14 cellular contexts compared by ENCODE assay signal in genomic region chr4:147772056-147772455, GRCh38. TPM values are rescaled to one million over a fixed set of nuclear protein-coding genes. Genes with fewer than 3 reads are reported as not detected.
DNase-seq lines count a peak whose midpoint lies in the region; ATAC-seq, FAIRE-seq and TF ChIP-seq lines count a peak whose summit lies in the region.
"Had no signal": no experiment of that assay in that cellular context is flagged by ENCODE, and none has a peak within 500 bp of the region (broad histone marks: within the 10 kb centered on the region; RNA-seq: fewer than 3 reads in every experiment).

No MANE protein-coding gene starts in this region.

- TSS peak; percentile 91 for BruUV-seq in endothelial cell of umbilical vein (replicated peaks; lab: Mats Ljungman, UMichigan)

- H4K20me1 ChIP-seq in endothelial cell of umbilical vein (replicated peaks; ENCODE audit: control insufficient read depth, extremely low read depth, insufficient read depth, low read length): no peaks in the 10 kb centered on the region

- TF ChIP-seq POLR2A in endothelial cell of umbilical vein (IDR thresholded peaks at IDR 0.05; ENCODE audit: low read depth, low read length): no peak

- ATAC-seq in mucosa of descending colon (peak; percentile 41), HG02884 (IDR thresholded peaks at IDR 0.05; ENCODE audit: unreplicated experiment) (no peak)

- H2AFZ ChIP-seq in endothelial cell of umbilical vein (ENCODE audit: low read depth, low read length): no peak overlapping the region

- no peak for TF ChIP-seq CTCF in endothelial cell of umbilical vein (IDR thresholded peaks at IDR 0.05; ENCODE audit: extremely low read depth in 1 of 2, insufficient read depth in 1 of 2, low read depth in 1 of 2, low read length in 2 of 2)
- TF ChIP-seq CTCF in mucosa of descending colon (IDR thresholded peaks at IDR 0.05): no peak
- no peak for TF ChIP-seq CTCF in GM10248 (IDR thresholded peaks at IDR 0.05; ENCODE audit: control extremely low read depth, extremely low read depth, low read depth, missing control alignments)

- DNase-seq in DMS53 (lab: John Stamatoyannopoulos, UW) (peak; percentile 48), DMS53 treated with DMSO at 0.1 percent for 48 hours (lab: John Stamatoyannopoulos, UW; ENCODE audit: unreplicated experiment) (no peak), endothelial cell of umbilical vein (ENCODE audit: low read depth, low spot score) (no peak), mucosa of descending colon (no peak), NCI-H2196 (lab: John Stamatoyannopoulos, UW; ENCODE audit: unreplicated experiment) (no peak), GM10248 (ENCODE audit: extremely low spot score) (no peak)
- DNase-seq: 8988T; activated naive CD4-positive, alpha-beta T cell treated with Interleukin-2 at 50 U/mL for 16 hours; erythroblast; NCI-H2107; right lobe of liver had no signal

- H3K79me2 ChIP-seq in endothelial cell of umbilical vein (ENCODE audit: control insufficient read depth, insufficient read depth, low read length): peaks cover 51% of the 10 kb centered on the region

- CTCF ChIA-PET in endothelial cell of umbilical vein (lab: Charles Lee) (interaction anchor here (1.0 to 5.1 kb wide), 7 partner anchors 8 to 94 kb away, joined by 3 to 59 read pairs (median 6); partner anchors contain the start of genes ARHGAP10 and PRMT9), GM10248 (lab: Yijun Ruan, JAX) (interaction anchor here (1.7 to 2.8 kb wide), 4 partner anchors 9 to 94 kb away, joined by 4 to 17 read pairs (median 10); no protein-coding TSS in a partner anchor)

- WGBS in thymus: 93% methylated on average over 8 of the region's 8 CpGs

- H3K27me3 ChIP-seq in endothelial cell of umbilical vein (ENCODE audit: control insufficient read depth in 2 of 2, insufficient read depth in 2 of 2, low read length in 2 of 2) (no peaks in the 10 kb centered on the region), thymus (ENCODE audit: control insufficient read depth, insufficient read depth) (no peaks in the 10 kb centered on the region)
- H3K27me3 ChIP-seq: MG63, right lobe of liver had no signal

- peak overlapping the region; percentile 93 for H3K9ac ChIP-seq in endothelial cell of umbilical vein (replicated peaks; ENCODE audit: extremely low read depth, insufficient read depth, low read length)

- H3K36me3 ChIP-seq in endothelial cell of umbilical vein (ENCODE audit: control insufficient read depth in 2 of 2, extremely low read depth in 1 of 2, insufficient read depth in 2 of 2, low read length in 2 of 2) (no peaks in the 10 kb centered on the region), mucosa of descending colon (ENCODE audit: low read depth) (no peaks in the 10 kb centered on the region), thymus (ENCODE audit: control insufficient read depth, insufficient read depth) (no peaks in the 10 kb centered on the region)
- H3K36me3 ChIP-seq: MG63, right lobe of liver had no signal

- dilution Hi-C loops in endothelial cell of umbilical vein (cut with MboI; ENCODE audit: extremely low pct_ligation_motif_present, low sequenced_read_pairs): no loop called here

- no peak for FAIRE-seq in endothelial cell of umbilical vein (lab: Jason Lieb, UNC)

- peaks cover 74% of the 10 kb centered on the region for H3K4me1 ChIP-seq in endothelial cell of umbilical vein (ENCODE audit: control insufficient read depth, extremely low read depth, insufficient read depth, low read length)
- H3K4me1 ChIP-seq in mucosa of descending colon (ENCODE audit: low read depth): peaks cover 8% of the 10 kb centered on the region
- H3K4me1 ChIP-seq in thymus (ENCODE audit: control insufficient read depth, insufficient read depth, low read length): no peaks in the 10 kb centered on the region
- H3K4me1 ChIP-seq: right lobe of liver had no signal

- H3K27ac ChIP-seq in endothelial cell of umbilical vein (ENCODE audit: insufficient read depth, low read depth, low read length): peak overlapping the region; percentile 99
- peak overlapping the region; percentile 18 for H3K27ac ChIP-seq in thymus (ENCODE audit: low read depth)
- H3K27ac ChIP-seq: right lobe of liver had no signal

- no peak overlapping the region for H3K4me3 ChIP-seq in endothelial cell of umbilical vein (replicated peaks in 1 of 3; ENCODE audit: insufficient read depth in 1 of 3, low read depth in 1 of 3, low read length in 3 of 3)
- H3K4me3 ChIP-seq in mucosa of descending colon: no peak overlapping the region
- no peak overlapping the region for H3K4me3 ChIP-seq in thymus (ENCODE audit: low read length)
- H3K4me3 ChIP-seq: MG63, right lobe of liver had no signal

- H3K9me1 ChIP-seq in endothelial cell of umbilical vein (replicated peaks; ENCODE audit: control insufficient read depth, extremely low read depth, insufficient read depth, low read length): no peaks in the 10 kb centered on the region

- POLR2A ChIA-PET in endothelial cell of umbilical vein (lab: Charles Lee) (interaction anchor here (0.9 to 1.8 kb wide), 3 partner anchors 38 to 94 kb away, joined by 3 to 8 read pairs (median 3); partner anchors contain the start of gene ARHGAP10), GM10248 (lab: Yijun Ruan, JAX) (interaction anchor here (0.6 kb wide), 1 partner anchor 15 kb away, joined by 3 read pairs; no protein-coding TSS in a partner anchor)

- H3K4me2 ChIP-seq in endothelial cell of umbilical vein (ENCODE audit: insufficient read depth, low read length): peak overlapping the region; percentile 80

- intact Hi-C loops in endothelial cell of umbilical vein (cut with micrococcal nuclease) (loop anchor here (1.0 to 10.0 kb wide), 6 partner anchors 36 to 673 kb away; partner anchors contain the start of genes ARHGAP10 and NR3C2), mucosa of descending colon (cut with DNase I, micrococcal nuclease) (no loop called here)

- no peaks in the 10 kb centered on the region for H3K9me3 ChIP-seq in endothelial cell of umbilical vein (replicated peaks; ENCODE audit: control insufficient read depth, insufficient read depth, low read length)
- no peaks in the 10 kb centered on the region for H3K9me3 ChIP-seq in mucosa of descending colon
- no peaks in the 10 kb centered on the region for H3K9me3 ChIP-seq in thymus (ENCODE audit: control insufficient read depth)
- H3K9me3 ChIP-seq: MG63, right lobe of liver had no signal

TF ChIP-seq in endothelial cell of umbilical vein, 7 proteins besides CTCF, POLR2A, EP300 and RAD21:
- TF ChIP-seq GATA2 (IDR thresholded peaks at IDR 0.05; ENCODE audit: insufficient read depth, insufficient read length, low read depth, low read length): no peak
- no peak for TF ChIP-seq FOS (IDR thresholded peaks at IDR 0.05; ENCODE audit: borderline replicate concordance, insufficient read depth, low read length)
- TF ChIP-seq JUN (IDR thresholded peaks at IDR 0.05; ENCODE audit: borderline replicate concordance, insufficient read depth, insufficient read length, low read depth): no peak
- TF ChIP-seq MAX (IDR thresholded peaks at IDR 0.05; ENCODE audit: insufficient read depth, insufficient read length): no peak
- no peak for TF ChIP-seq POLR2AphosphoS5 (IDR thresholded peaks at IDR 0.05; ENCODE audit: insufficient read depth, low read depth, low read length)
- no peak for TF ChIP-seq MYC (IDR thresholded peaks at IDR 0.05; ENCODE audit: low read depth, low read length)
- no peak for TF ChIP-seq EZH2 (IDR thresholded peaks at IDR 0.05; ENCODE audit: borderline replicate concordance, low read depth, low read length, severe bottlenecking)

RNA-seq across cellular contexts. Expression of gene ARHGAP10, which starts 40.2 kb away (rescaled TPM):
- total RNA-seq in endothelial cell of umbilical vein: 36.7 and 39.1 TPM in 2 replicates
- 20.0 and 20.4 TPM in 2 replicates for polyA plus RNA-seq in endothelial cell of umbilical vein
- polyA plus RNA-seq in endothelial cell of umbilical vein (2011; cell fraction: cytosol; rRNA removed): 18.9 and 19.1 TPM in 2 replicates
- polyA plus RNA-seq in endothelial cell of umbilical vein (2011; cell fraction: nucleus; rRNA removed): 28.8 and 32.2 TPM in 2 replicates
- 15.7 and 17.2 TPM in 2 replicates for polyA plus RNA-seq in endothelial cell of umbilical vein (2012)
- 36.7 and 37.1 TPM in 2 replicates for polyA minus RNA-seq in endothelial cell of umbilical vein
- 4.8 TPM for polyA minus RNA-seq in endothelial cell of umbilical vein (2011; cell fraction: cytosol; rRNA and poly(A)+ RNA removed)
- polyA minus RNA-seq in endothelial cell of umbilical vein (2011; cell fraction: nucleus; rRNA and poly(A)+ RNA removed): 94.0 and 110 TPM in 2 replicates
- total RNA-seq in mucosa of descending colon: 10 to 100 TPM in 1 of 3 donors, 1 to 10 TPM in 2; 3.0 to 66.6 (median 8.1) TPM
- polyA plus RNA-seq in thymus: 13.4 TPM
